8 cellular contexts compared by ENCODE assay signal in the genomic region with DNA sequence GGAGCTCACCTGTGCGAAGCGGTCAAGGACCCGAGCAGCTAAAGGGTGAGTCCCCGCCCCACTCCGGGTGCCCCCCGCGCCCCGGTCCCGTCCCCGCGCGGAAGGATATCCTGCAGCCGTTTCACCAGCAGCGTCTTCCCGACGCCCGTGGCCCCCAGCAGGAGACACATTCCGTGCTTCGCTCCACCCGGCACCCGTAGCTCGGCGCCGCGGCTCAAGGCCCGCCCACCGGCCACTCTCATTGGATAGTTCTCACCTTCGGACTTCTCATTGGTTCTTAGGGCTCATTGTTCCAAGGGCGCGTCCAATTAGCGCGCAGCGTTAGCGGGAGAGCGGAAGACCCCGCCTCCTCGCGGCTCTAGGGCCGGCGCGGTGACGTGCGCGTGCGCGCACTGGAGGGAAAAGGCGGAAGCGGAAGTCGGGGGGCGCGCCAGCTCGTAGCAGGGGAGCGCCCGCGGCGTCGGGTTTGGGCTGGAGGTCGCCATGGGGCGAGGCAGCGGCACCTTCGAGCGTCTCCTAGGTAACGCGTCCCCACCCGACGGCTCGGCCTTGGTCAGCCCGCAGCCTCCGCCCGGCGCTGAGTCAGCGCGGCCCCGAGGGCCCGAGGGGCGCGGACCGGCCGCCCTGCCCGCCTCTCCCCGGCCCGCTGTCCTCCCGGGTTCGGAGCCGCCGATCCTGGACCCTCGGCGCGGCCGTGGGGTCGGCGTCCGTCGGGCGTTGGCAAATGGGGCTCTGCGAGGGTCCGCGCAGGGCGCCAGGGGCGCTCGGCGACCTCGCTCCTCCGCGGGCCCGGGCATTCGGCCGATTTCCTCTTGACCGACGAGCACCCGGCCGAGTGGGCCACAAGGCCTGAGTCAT. TPM values are rescaled to one million over a fixed set of nuclear protein-coding genes. Genes with fewer than 3 reads are reported as not detected.
DNase-seq lines count a peak whose midpoint lies in the region; ATAC-seq and TF ChIP-seq lines count a peak whose summit lies in the region.

TSS of gene ARL16 (minus strand) at position 214 of the 858 bp plus-strand sequence. CDS start at position 170, 44 bp downstream.
A gene with protein sequence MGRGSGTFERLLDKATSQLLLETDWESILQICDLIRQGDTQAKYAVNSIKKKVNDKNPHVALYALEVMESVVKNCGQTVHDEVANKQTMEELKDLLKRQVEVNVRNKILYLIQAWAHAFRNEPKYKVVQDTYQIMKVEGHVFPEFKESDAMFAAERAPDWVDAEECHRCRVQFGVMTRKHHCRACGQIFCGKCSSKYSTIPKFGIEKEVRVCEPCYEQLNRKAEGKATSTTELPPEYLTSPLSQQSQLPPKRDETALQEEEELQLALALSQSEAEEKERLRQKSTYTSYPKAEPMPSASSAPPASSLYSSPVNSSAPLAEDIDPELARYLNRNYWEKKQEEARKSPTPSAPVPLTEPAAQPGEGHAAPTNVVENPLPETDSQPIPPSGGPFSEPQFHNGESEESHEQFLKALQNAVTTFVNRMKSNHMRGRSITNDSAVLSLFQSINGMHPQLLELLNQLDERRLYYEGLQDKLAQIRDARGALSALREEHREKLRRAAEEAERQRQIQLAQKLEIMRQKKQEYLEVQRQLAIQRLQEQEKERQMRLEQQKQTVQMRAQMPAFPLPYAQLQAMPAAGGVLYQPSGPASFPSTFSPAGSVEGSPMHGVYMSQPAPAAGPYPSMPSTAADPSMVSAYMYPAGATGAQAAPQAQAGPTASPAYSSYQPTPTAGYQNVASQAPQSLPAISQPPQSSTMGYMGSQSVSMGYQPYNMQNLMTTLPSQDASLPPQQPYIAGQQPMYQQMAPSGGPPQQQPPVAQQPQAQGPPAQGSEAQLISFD (plus strand): TSS at position 428 of the 858 bp plus-strand sequence. CDS start 56 bp downstream, at position 484.

- H3K36me3 Mint-ChIP-seq in T-helper 1 cell treated with Interleukin-12 subunit alpha and Interleukin-12 subunit beta and Interleukin-4 antibody, amounts not matched to agents 30 μg/mL and 1 μg/mL, for 36 hours (ENCODE audit: low read depth): peaks cover 26% of the 10 kb centered on the region

- peak within 1 kb of the TSS in 9 of 10 donors; percentile 74 to 96 (median 91) for H3K27ac ChIP-seq in heart right ventricle
- H3K27ac ChIP-seq in upper lobe of left lung: peak within 1 kb of the TSS; percentile 82 to 93 (median 88)

- H3K27me3 ChIP-seq in heart right ventricle: no peaks in the 10 kb centered on the region
- H3K27me3 ChIP-seq in upper lobe of left lung: no peaks in the 10 kb centered on the region

- H3K4me3 Mint-ChIP-seq in T-helper 1 cell treated with Interleukin-12 subunit alpha and Interleukin-12 subunit beta and Interleukin-4 antibody, amounts not matched to agents 30 μg/mL and 1 μg/mL, for 36 hours: peak within 1 kb of the TSS; percentile 98

- H3K27me3 Mint-ChIP-seq in T-helper 1 cell treated with Interleukin-12 subunit alpha and Interleukin-12 subunit beta and Interleukin-4 antibody, amounts not matched to agents 30 μg/mL and 1 μg/mL, for 36 hours (ENCODE audit: low read depth): no peaks in the 10 kb centered on the region

- H3K9me3 Mint-ChIP-seq in T-helper 1 cell treated with Interleukin-12 subunit alpha and Interleukin-12 subunit beta and Interleukin-4 antibody, amounts not matched to agents 30 μg/mL and 1 μg/mL, for 36 hours: no peaks in the 10 kb centered on the region

- no peak for TF ChIP-seq EP300 in upper lobe of left lung (IDR thresholded peaks at IDR 0.05)

- H3K4me1 Mint-ChIP-seq in T-helper 1 cell treated with Interleukin-12 subunit alpha and Interleukin-12 subunit beta and Interleukin-4 antibody, amounts not matched to agents 30 μg/mL and 1 μg/mL, for 36 hours (ENCODE audit: low read depth): peaks cover 21% of the 10 kb centered on the region

- in situ Hi-C loops in GM13977 (cut with MboI; ENCODE audit: low pct_unique_long_range_greater_than_20kb, low sequenced_read_pairs, unreplicated experiment): no loop called here

- no peaks in the 10 kb centered on the region for H3K9me3 ChIP-seq in heart right ventricle
- H3K9me3 ChIP-seq in upper lobe of left lung: no peaks in the 10 kb centered on the region

- DNase-seq in GM13977 (ENCODE audit: low spot score) (peak; percentile 100), NCI-H1694 (lab: John Stamatoyannopoulos, UW) (peak; percentile 98), amniotic stem cell (lab: John Stamatoyannopoulos, UW) (peak; percentile 99), heart right ventricle (peak; percentile 98), posterior cingulate gyrus (peak; percentile 95 to 99 (median 96)), upper lobe of left lung (peak; percentile 96 to 99)

- H3K4me1 ChIP-seq in heart right ventricle (peaks cover 15 to 57% (median 32%) of the 10 kb centered on the region in 9 donors), upper lobe of left lung (peaks cover 22 to 38% (median 28%) of the 10 kb centered on the region in 4 donors)

- H3K4me3 ChIP-seq in heart right ventricle: peak within 1 kb of the TSS; percentile 71 to 100 (median 95)
- peak within 1 kb of the TSS; percentile 88 to 100 (median 92) for H3K4me3 ChIP-seq in upper lobe of left lung

- H3K36me3 ChIP-seq in heart right ventricle (peaks cover 0 to 52% (median 25%) of the 10 kb centered on the region in 9 donors), upper lobe of left lung (peaks cover 15 to 47% (median 31%) of the 10 kb centered on the region in 4 donors)

- peak within 1 kb of the TSS; percentile 95 for H3K27ac Mint-ChIP-seq in T-helper 1 cell treated with Interleukin-12 subunit alpha and Interleukin-12 subunit beta and Interleukin-4 antibody, amounts not matched to agents 30 μg/mL and 1 μg/mL, for 36 hours

- intact Hi-C loops in heart right ventricle (cut with DNase I) (loop anchor here in 1 of 10 donors (1.0 kb wide), 1 partner anchor 18 kb away; the partner anchor contains the start of genes CCDC137 and OXLD1), posterior cingulate gyrus (cut with DNase I) (loop anchor here (1.0 to 5.0 kb wide), 2 partner anchors 19 to 47 kb away; partner anchors contain the start of genes MRPL12, NPLOC4 and TSPAN10)

- WGBS in heart right ventricle, 2 donors: 0 to 1% methylated on average over 97 to 112 of the region's 112 CpGs
- 0% methylated on average over 22 to 49 of the region's 112 CpGs for WGBS in upper lobe of left lung, 2 donors

- TF ChIP-seq POLR2A in upper lobe of left lung (IDR thresholded peaks at IDR 0.05): peak in 3 of 4 donors; percentile 67 to 91 (median 89)

- peak; percentile 87 for ATAC-seq in HG02884 (IDR thresholded peaks at IDR 0.05; ENCODE audit: unreplicated experiment)
- ATAC-seq in heart right ventricle: peak; percentile 95 to 99 (median 99)
- ATAC-seq in upper lobe of left lung (ENCODE audit: low FRiP score in 2 of 2): peak; percentile 98

- no peak for TF ChIP-seq CTCF in GM13977 (IDR thresholded peaks at IDR 0.05; ENCODE audit: extremely low read depth, insufficient read depth, missing control alignments)
- TF ChIP-seq CTCF in heart right ventricle (IDR thresholded peaks at IDR 0.05): no peak
- TF ChIP-seq CTCF in upper lobe of left lung (IDR thresholded peaks at IDR 0.05): peak in 1 of 6 experiments; percentile 5

RNA-seq across cellular contexts. Expression of gene ARL16, which starts in this region (rescaled TPM):
- 10 to 100 TPM; 11.1 to 19.1 (median 15.7) TPM for total RNA-seq in heart right ventricle
- polyA plus RNA-seq in heart right ventricle: 10 to 100 TPM; 29.1 to 41.2 TPM
- total RNA-seq in upper lobe of left lung: 10 to 100 TPM; 16.9 to 47.1 (median 20.5) TPM

RNA-seq across cellular contexts. Expression of the second gene that starts in this region (rescaled TPM):
- total RNA-seq in heart right ventricle (10 to 100 TPM; 33.1 to 53.7 (median 37.8) TPM), upper lobe of left lung (100 to 1,000 TPM in 4 of 6 donors, 10 to 100 TPM in 2; 74.7 to 164 (median 108) TPM)
- 100 to 1,000 TPM in 1 of 2 donors, 10 to 100 TPM in 1; 83.0 to 102 TPM for polyA plus RNA-seq in heart right ventricle

Comparison
In these comparisons a context has a peak if more than half of its experiments do, and no peak if none do; other contexts are left out.
1. Peak in every context shown above with its lines: DNase-seq, ATAC-seq, H3K4me3 ChIP-seq and H3K27ac ChIP-seq.